Comparison of ENCODE assay signal across 3 cellular contexts in genomic region chr13:95392597-95392996, GRCh38.
"Had no signal": no experiment of that assay in that cellular context is flagged by ENCODE, and none has a peak within 500 bp of the region (broad histone marks: within the 10 kb centered on the region; RNA-seq: fewer than 3 reads in every experiment).

No MANE protein-coding gene starts in this region.

- ATAC-seq: GM12878 had no signal

- H3K4me3 ChIP-seq: GM12878 had no signal

- DNase-seq: GDM1, GF-D8 had no signal
